In genomic region chr5:61416010-61416409, GRCh38 we compare ENCODE assay signal across 17 cellular contexts.
DNase-seq lines count a peak whose midpoint lies in the region; ATAC-seq and TF ChIP-seq lines count a peak whose summit lies in the region.
"Had no signal": no experiment of that assay in that cellular context is flagged by ENCODE, and none has a peak within 500 bp of the region (broad histone marks: within the 10 kb centered on the region; RNA-seq: fewer than 3 reads in every experiment).

No MANE protein-coding gene starts in this region.

- H3K79me2 ChIP-seq in GM23338 (replicated peaks; ENCODE audit: insufficient read depth) (peaks cover 50% of the 10 kb centered on the region), OCI-LY3 (ENCODE audit: low read length) (peaks cover 22% of the 10 kb centered on the region)

- H3K9me3 ChIP-seq in OCI-LY3 (ENCODE audit: insufficient read depth, low read length): no peaks in the 10 kb centered on the region
- H3K9me3 ChIP-seq: lower lobe of right lung, MG63, thyroid gland had no signal

- no peaks in the 10 kb centered on the region for H3F3A ChIP-seq in GM23338 (replicated peaks; ENCODE audit: low read depth)

- peak; percentile 63 for ATAC-seq in GM23338
- ATAC-seq in HG03139 (IDR thresholded peaks at IDR 0.05; ENCODE audit: unreplicated experiment): no peak
- ATAC-seq in GM21825 (IDR thresholded peaks at IDR 0.05; ENCODE audit: unreplicated experiment): no peak
- ATAC-seq: heart left ventricle had no signal

- peaks cover 61% of the 10 kb centered on the region for H3K4me1 ChIP-seq in GM23338 (ENCODE audit: insufficient read depth)
- H3K4me1 ChIP-seq in OCI-LY3 (ENCODE audit: low read length): peaks cover 11% of the 10 kb centered on the region

- H3K27ac ChIP-seq in GM23338 (ENCODE audit: low read depth) (peak overlapping the region; percentile 86), OCI-LY3 (ENCODE audit: low read length) (no peak overlapping the region)
- H3K27ac ChIP-seq: heart left ventricle, lower lobe of right lung, thyroid gland had no signal

- H3K4me3 ChIP-seq in GM23338 (peak overlapping the region; percentile 23; the same call in 1 of the 2 replicates), OCI-LY3 (ENCODE audit: low read length) (peak overlapping the region; percentile 27; the same call in 1 of the 2 replicates), fibroblast of the aortic adventitia (ENCODE audit: low read depth, low read length) (no peak overlapping the region)
- H3K4me3 ChIP-seq: heart left ventricle, lower lobe of right lung, MG63, thyroid gland had no signal

- no peak overlapping the region for H3K9ac ChIP-seq in OCI-LY3 (ENCODE audit: low read length)

- peak overlapping the region; percentile 29; the same call in 2 of the 3 replicates for H3K4me3 Mint-ChIP-seq in GM23338

- H3K4me2 ChIP-seq in GM23338 (peak overlapping the region; percentile 65), OCI-LY3 (ENCODE audit: low read length) (peak overlapping the region; percentile 72)

- DNase-seq in GM23338 (ENCODE audit: low spot score): peak; percentile 50
- DNase-seq in fibroblast of the aortic adventitia (ENCODE audit: low read depth): peak; percentile 37
- peak; percentile 69 for DNase-seq in renal cortical epithelial cell (ENCODE audit: low read depth)
- no peak for DNase-seq in anterior cingulate cortex (lab: John Stamatoyannopoulos, UW)
- DNase-seq: activated CD4-positive, alpha-beta T cell treated with anti-CD3 and anti-CD28 coated beads for 48 hours; Calu3; heart left ventricle; lower lobe of right lung; MG63; NCI-H2171; nucleus accumbens; stimulated activated CD4-positive, alpha-beta T cell treated with anti-CD3 and anti-CD28 coated beads, Interleukin-12 subunit alpha, Interleukin-12 subunit beta, amount 100 ng/mL, for 4 hours; thyroid gland had no signal

- H3K4me1 Mint-ChIP-seq in GM23338: peaks cover 58% of the 10 kb centered on the region

- no peaks in the 10 kb centered on the region for H3K27me3 ChIP-seq in GM23338 (ENCODE audit: insufficient read depth)
- H3K27me3 ChIP-seq in OCI-LY3 (ENCODE audit: low read depth, low read length): no peaks in the 10 kb centered on the region
- H3K27me3 ChIP-seq: heart left ventricle, MG63, thyroid gland had no signal

- H3K27ac Mint-ChIP-seq in GM23338: peak overlapping the region; percentile 62; the same call in 1 of the 2 replicates

- no peak overlapping the region for H2AFZ ChIP-seq in GM23338
- no peak overlapping the region for H2AFZ ChIP-seq in OCI-LY3 (ENCODE audit: low read depth, low read length)

- H3K36me3 ChIP-seq in GM23338 (ENCODE audit: insufficient read depth) (no peaks in the 10 kb centered on the region), OCI-LY3 (replicated peaks; ENCODE audit: low read depth, low read length) (no peaks in the 10 kb centered on the region)
- H3K36me3 ChIP-seq: heart left ventricle, lower lobe of right lung, MG63, thyroid gland had no signal

- peaks cover under 1% of the 10 kb centered on the region; the same call in 1 of the 3 replicates for H3K36me3 Mint-ChIP-seq in GM23338 (ENCODE audit: low read depth)

- no peaks in the 10 kb centered on the region for H3K9me2 ChIP-seq in GM23338 (ENCODE audit: insufficient read depth)

- TF ChIP-seq CTCF in GM23338 (conservative IDR thresholded peaks at IDR 0.05; ENCODE audit: low read depth in 2 of 2) (no peak), OCI-LY3 (IDR thresholded peaks at IDR 0.05; ENCODE audit: low read depth, low read length) (no peak), fibroblast of the aortic adventitia (IDR thresholded peaks at IDR 0.05; ENCODE audit: insufficient read depth, low read length) (no peak)

- H4K20me1 ChIP-seq in GM23338 (replicated peaks; ENCODE audit: insufficient read depth) (no peaks in the 10 kb centered on the region), OCI-LY3 (ENCODE audit: insufficient read depth, low read length) (peaks cover 24% of the 10 kb centered on the region)

- no peaks in the 10 kb centered on the region; the same call in 1 of the 3 replicates for H3K9me3 Mint-ChIP-seq in GM23338

- H3K27me3 Mint-ChIP-seq in GM23338 (ENCODE audit: insufficient read depth, low read depth, poor library complexity): peaks cover 5% of the 10 kb centered on the region
- H3K27me3 Mint-ChIP-seq: brain had no signal

TF ChIP-seq in GM23338, 12 proteins besides CTCF, POLR2A, EP300 and RAD21:
- TF ChIP-seq EZH2 (IDR thresholded peaks at IDR 0.05; ENCODE audit: low read depth, unreplicated experiment): no peak
- no peak for TF ChIP-seq ZNF331 (CRISPR knock-in tag; IDR thresholded peaks at IDR 0.05; ENCODE audit: low read depth)
- TF ChIP-seq NANOG (IDR thresholded peaks at IDR 0.05; ENCODE audit: borderline replicate concordance): no peak
- TF ChIP-seq STAT1 (IDR thresholded peaks at IDR 0.05; ENCODE audit: unreplicated experiment): no peak
- no peak for TF ChIP-seq ZNF462 (CRISPR knock-in tag; IDR thresholded peaks at IDR 0.05)
- no peak for TF ChIP-seq EZH2phosphoT487 (IDR thresholded peaks at IDR 0.05; ENCODE audit: unreplicated experiment)
TF ChIP-seq in GM23338: peak in this region for 0.

Comparison
In these comparisons a context has a peak if more than half of its experiments do, and no peak if none do; other contexts are left out.
1. DNase-seq: peak in GM23338 (single experiment), fibroblast of the aortic adventitia (single experiment) and renal cortical epithelial cell (single experiment); none in anterior cingulate cortex (0 of 58).